8 cellular contexts compared by ENCODE assay signal in genomic region chr9:91207481-91207888, GRCh38.
DNase-seq lines count a peak whose midpoint lies in the region; ATAC-seq and TF ChIP-seq lines count a peak whose summit lies in the region.

No MANE protein-coding gene starts in this region.

- no peak for TF ChIP-seq CTCF in RWPE2 (IDR thresholded peaks at IDR 0.05; ENCODE audit: poor library complexity, severe bottlenecking)
- no peak for TF ChIP-seq CTCF in heart left ventricle (IDR thresholded peaks at IDR 0.05)
- no peak for TF ChIP-seq CTCF in ovary (IDR thresholded peaks at IDR 0.05)
- no peak for TF ChIP-seq CTCF in GM13977 (IDR thresholded peaks at IDR 0.05; ENCODE audit: extremely low read depth, insufficient read depth, missing control alignments)

- no peak overlapping the region for H3K27ac ChIP-seq in RWPE2 (ENCODE audit: poor library complexity, severe bottlenecking)
- peak overlapping the region in 11 of 12 donors; percentile 21 to 90 (median 54) for H3K27ac ChIP-seq in heart left ventricle
- peak overlapping the region; percentile 67 for H3K27ac ChIP-seq in stomach smooth muscle (ENCODE audit: low read length)
- peak overlapping the region in 1 of 2 donors; percentile 47 for H3K27ac ChIP-seq in ovary

- intact Hi-C loops in heart left ventricle (cut with DNase I) (no loop called here), ovary (cut with DNase I) (loop anchor here in 1 of 4 donors (10.0 kb wide), 1 partner anchor 87 kb away; no protein-coding TSS in a partner anchor)

- no peaks in the 10 kb centered on the region for H3K4me1 ChIP-seq in RWPE2 (ENCODE audit: insufficient read depth, poor library complexity, severe bottlenecking)
- H3K4me1 ChIP-seq in heart left ventricle: peaks cover 3 to 26% (median 15%) of the 10 kb centered on the region in 12 donors
- H3K4me1 ChIP-seq in stomach smooth muscle (ENCODE audit: control insufficient read depth, insufficient read depth, low read length): peaks cover 18% of the 10 kb centered on the region
- peaks cover 5% of the 10 kb centered on the region for H3K4me1 ChIP-seq in ovary (ENCODE audit: insufficient read depth)

- no peaks in the 10 kb centered on the region for H3K9me3 ChIP-seq in RWPE2 (ENCODE audit: severe bottlenecking)
- peaks cover 0 to 6% (median 0%) of the 10 kb centered on the region in 12 donors for H3K9me3 ChIP-seq in heart left ventricle
- H3K9me3 ChIP-seq in stomach smooth muscle (ENCODE audit: control insufficient read depth in 2 of 2, low read length in 2 of 2): no peaks in the 10 kb centered on the region
- H3K9me3 ChIP-seq in ovary: no peaks in the 10 kb centered on the region

- WGBS in heart left ventricle, 4 donors: 86 to 93% (median 90%) methylated on average over 6 of the region's 6 CpGs
- 72 to 85% (median 80%) methylated on average over 6 of the region's 6 CpGs for WGBS in ovary, 3 donors

- no peak for TF ChIP-seq EP300 in ovary (IDR thresholded peaks at IDR 0.05)

- TF ChIP-seq POLR2A in heart left ventricle (IDR thresholded peaks at IDR 0.05): no peak
- TF ChIP-seq POLR2A in ovary (IDR thresholded peaks at IDR 0.05): no peak

- H3K9ac ChIP-seq in stomach smooth muscle (ENCODE audit: low read length in 2 of 2): peak overlapping the region in 1 of 2 donors; percentile 32

- H3K27me3 ChIP-seq in RWPE2 (ENCODE audit: insufficient read depth, poor library complexity, severe bottlenecking): no peaks in the 10 kb centered on the region
- H3K27me3 ChIP-seq in heart left ventricle: no peaks in the 10 kb centered on the region
- H3K27me3 ChIP-seq in stomach smooth muscle (ENCODE audit: control insufficient read depth in 1 of 2, insufficient read depth in 2 of 2, low read length in 2 of 2): no peaks in the 10 kb centered on the region
- H3K27me3 ChIP-seq in ovary: no peaks in the 10 kb centered on the region

- DNase-seq in A172 (ENCODE audit: low spot score): peak; percentile 23
- DNase-seq in RWPE2 (ENCODE audit: low spot score): no peak
- DNase-seq in heart left ventricle: no peak
- no peak for DNase-seq in ovary
- no peak for DNase-seq in DMS53 treated with DMSO at 0.1 percent for 48 hours (lab: John Stamatoyannopoulos, UW; ENCODE audit: unreplicated experiment)
- DNase-seq in GM13977 (ENCODE audit: low spot score): no peak

- H3K36me3 ChIP-seq in RWPE2 (ENCODE audit: low read depth) (no peaks in the 10 kb centered on the region), heart left ventricle (peaks cover 0 to 2% (median 0%) of the 10 kb centered on the region in 9 donors), stomach smooth muscle (ENCODE audit: control insufficient read depth in 2 of 2, insufficient read depth in 2 of 2, low read length in 2 of 2) (no peaks in the 10 kb centered on the region), ovary (no peaks in the 10 kb centered on the region)

- in situ Hi-C loops in GM13977 (cut with MboI; ENCODE audit: low pct_unique_long_range_greater_than_20kb, low sequenced_read_pairs, unreplicated experiment): no loop called here

- no peak overlapping the region for H3K4me3 ChIP-seq in RWPE2 (ENCODE audit: severe bottlenecking)
- peak overlapping the region in 4 of 12 donors; percentile 8 to 31 (median 18) for H3K4me3 ChIP-seq in heart left ventricle
- peak overlapping the region in 1 of 2 donors; percentile 59 for H3K4me3 ChIP-seq in stomach smooth muscle (ENCODE audit: low read length in 2 of 2)
- no peak overlapping the region for H3K4me3 ChIP-seq in ovary

- ATAC-seq in GM21515 (IDR thresholded peaks at IDR 0.05; ENCODE audit: unreplicated experiment) (peak; percentile 13), RWPE2 (ENCODE audit: low read depth) (0 out of 3 replicates have a peak, but pooled peaks have one; percentile 31), heart left ventricle (peak in 3 of 4 donors; percentile 12 to 74 (median 49))
